Comparison of ENCODE assay signal across 18 cellular contexts in genomic region chr1:200938955-200939354, GRCh38. TPM values are rescaled to one million over a fixed set of nuclear protein-coding genes. Genes with fewer than 3 reads are reported as not detected.
DNase-seq lines count a peak whose midpoint lies in the region; ATAC-seq and TF ChIP-seq lines count a peak whose summit lies in the region.
"Had no signal": no experiment of that assay in that cellular context is flagged by ENCODE, and none has a peak within 500 bp of the region (broad histone marks: within the 10 kb centered on the region; RNA-seq: fewer than 3 reads in every experiment).

No MANE protein-coding gene starts in this region.

- no peak overlapping the region for H3K9ac ChIP-seq in smooth muscle cell (ENCODE audit: low read depth)
- H3K9ac ChIP-seq: KMS-11 had no signal

- peaks cover 0 to 7% (median 6%) of the 10 kb centered on the region in 3 donors for H3K4me1 Mint-ChIP-seq in T-cell
- H3K4me1 Mint-ChIP-seq: GM23338, neural crest cell had no signal

- H3K27me3 ChIP-seq in left lung (no peaks in the 10 kb centered on the region), smooth muscle cell (ENCODE audit: low read depth) (no peaks in the 10 kb centered on the region)

- H3K27me3 Mint-ChIP-seq in T-cell: no peaks in the 10 kb centered on the region
- H3K27me3 Mint-ChIP-seq: activated T-cell treated with anti-CD3 and anti-CD28 coated beads, Interleukin-2, amount 50 U/mL, for 24 hours; CD8-positive, alpha-beta memory T cell had no signal

- H3K4me2 ChIP-seq in smooth muscle cell: no peak overlapping the region
- H3K4me2 ChIP-seq: GM23338, KMS-11 had no signal

- no peaks in the 10 kb centered on the region for H3F3A ChIP-seq in smooth muscle cell (ENCODE audit: low read depth)

- intact Hi-C loops in left lung (cut with DNase I) (no loop called here), posterior cingulate gyrus (cut with DNase I) (no loop called here)

- in situ Hi-C loops in KBM-7 (cut with MboI; ENCODE audit: low pct_unique_long_range_greater_than_20kb, low sequenced_read_pairs): no loop called here

- no peak overlapping the region for H3K4me3 ChIP-seq in left lung
- H3K4me3 ChIP-seq in smooth muscle cell: no peak overlapping the region
- H3K4me3 ChIP-seq: GM23338, lung had no signal

- H3K79me2 ChIP-seq in smooth muscle cell (ENCODE audit: low read depth): no peaks in the 10 kb centered on the region

- no peak for TF ChIP-seq POLR2A in GM18505 (IDR thresholded peaks at IDR 0.05; ENCODE audit: borderline replicate concordance, extremely low read depth, insufficient read depth, insufficient read length)

- H3K4me1 ChIP-seq in left lung (peaks cover 0 to 3% of the 10 kb centered on the region in 2 donors), smooth muscle cell (ENCODE audit: low read depth) (no peaks in the 10 kb centered on the region)

- no peak for TF ChIP-seq CTCF in left lung (IDR thresholded peaks at IDR 0.05)
- TF ChIP-seq CTCF in smooth muscle cell (IDR thresholded peaks at IDR 0.05; ENCODE audit: borderline replicate concordance, insufficient read depth, poor library complexity, severe bottlenecking): no peak

- H3K9me3 Mint-ChIP-seq in T-cell: peaks cover 5 to 15% (median 5%) of the 10 kb centered on the region in 3 donors
- H3K9me3 Mint-ChIP-seq: GM23338 had no signal

- POLR2A ChIA-PET in T-cell (lab: Charles Lee): interaction anchor here (0.5 to 0.6 kb wide), 5 partner anchors 32 to 325 kb away, joined by 4 to 7 read pairs (median 4); partner anchors contain the start of gene DDX59 (in 1 of the 2)

- no peaks in the 10 kb centered on the region for H3K36me3 ChIP-seq in left lung
- no peaks in the 10 kb centered on the region for H3K36me3 ChIP-seq in smooth muscle cell (ENCODE audit: low read depth)

- no peak overlapping the region for H3K27ac ChIP-seq in left lung
- H3K27ac ChIP-seq in smooth muscle cell (ENCODE audit: low read depth): no peak overlapping the region
- H3K27ac ChIP-seq: KMS-11 had no signal

- H3K9me3 ChIP-seq in left lung (peaks cover 0 to 13% of the 10 kb centered on the region in 2 donors), smooth muscle cell (replicated peaks; ENCODE audit: low read depth) (no peaks in the 10 kb centered on the region)

- 63% methylated on average over 4 of the region's 4 CpGs for WGBS in smooth muscle cell (ENCODE audit: low lambda C conversion rate)

- H3K4me3 Mint-ChIP-seq in T-cell: no peak overlapping the region
- H3K4me3 Mint-ChIP-seq: activated T-cell treated with anti-CD3 and anti-CD28 coated beads, Interleukin-2, amount 50 U/mL, for 24 hours; CD8-positive, alpha-beta memory T cell; GM23338; neural crest cell had no signal

- DNase-seq in CMK (ENCODE audit: low read depth) (peak; percentile 20), KBM-7 (peak; percentile 88), T-cell (peak in 11 of 34 experiments; percentile 2 to 19 (median 11)), left lung (peak in 1 of 2 donors; percentile 56), posterior cingulate gyrus (no peak), smooth muscle cell (lab: John Stamatoyannopoulos, UW; ENCODE audit: unreplicated experiment) (no peak)
- DNase-seq: activated T-cell treated with anti-CD3 and anti-CD28 coated beads, Interleukin-2, amount 50 U/mL, for 24 hours; effector CD4-positive, alpha-beta T cell; NCI-H1930; NCI-H526; SHP77 had no signal

- no peaks in the 10 kb centered on the region for H4K20me1 ChIP-seq in smooth muscle cell (ENCODE audit: low read depth)

- no peak overlapping the region for H2AFZ ChIP-seq in smooth muscle cell (ENCODE audit: low read depth)
- H2AFZ ChIP-seq: GM23338 had no signal

- H3K27ac Mint-ChIP-seq in T-cell: no peak overlapping the region
- H3K27ac Mint-ChIP-seq: activated T-cell treated with anti-CD3 and anti-CD28 coated beads, Interleukin-2, amount 50 U/mL, for 24 hours; CD8-positive, alpha-beta memory T cell; GM23338 had no signal

- ATAC-seq in T-cell (replicated peaks in 1 of 4) (peak; percentile 36 to 77 (median 60)), left lung (peak; percentile 56), GM18520 (IDR thresholded peaks at IDR 0.05; ENCODE audit: unreplicated experiment) (no peak), GM18505 (IDR thresholded peaks at IDR 0.05; ENCODE audit: unreplicated experiment) (no peak)
- ATAC-seq: GM23338 had no signal

- no peaks in the 10 kb centered on the region for H3K36me3 Mint-ChIP-seq in T-cell

- CTCF ChIA-PET in T-cell (lab: Charles Lee): interaction anchor here (0.5 to 0.7 kb wide), 6 partner anchors 18 to 1531 kb away, joined by 3 to 6 read pairs (median 4); no protein-coding TSS in a partner anchor

RNA-seq across cellular contexts. Expression of gene INAVA, which starts 44.3 kb away (rescaled TPM):
- under 1 TPM in 4 of 5 donors, not detected in 1; 0.09 to 0.62 (median 0.25) TPM for total RNA-seq in T-cell
- 10 to 100 TPM in 1 of 2 donors, 1 to 10 TPM in 1; 5.5 to 23.7 TPM for total RNA-seq in left lung
- total RNA-seq in smooth muscle cell: 9.5 and 16.9 TPM in 2 replicates
- polyA plus RNA-seq in smooth muscle cell: 10.1 and 14.9 TPM in 2 replicates

Comparison
In these comparisons a context has a peak if more than half of its experiments do, and no peak if none do; other contexts are left out.
1. DNase-seq: peak in CMK (single experiment) and KBM-7 (single experiment); none in posterior cingulate gyrus (0 of 10) and smooth muscle cell (single experiment).
2. ATAC-seq: peak in T-cell (4 of 4) and left lung (single experiment); none in GM18520 (single experiment) and GM18505 (single experiment).